In genomic region chr7:20307119-20307518, GRCh38 we compare ENCODE assay signal across 8 cellular contexts. TPM values are rescaled to one million over a fixed set of nuclear protein-coding genes. Genes with fewer than 3 reads are reported as not detected.
DNase-seq lines count a peak whose midpoint lies in the region; ATAC-seq and TF ChIP-seq lines count a peak whose summit lies in the region.

No MANE protein-coding gene starts in this region.

- TF ChIP-seq CTCF in GM20000 (IDR thresholded peaks at IDR 0.05; ENCODE audit: extremely low read depth, missing control alignments) (no peak), brain (conservative IDR thresholded peaks at IDR 0.05) (no peak)

- peak overlapping the region; percentile 6 to 80 (median 52) for H3K27ac Mint-ChIP-seq in brain

- peaks cover 0 to 9% (median 0%) of the 10 kb centered on the region in 5 experiments for H3K9me3 Mint-ChIP-seq in brain

- peaks cover 7% of the 10 kb centered on the region for H3K27me3 Mint-ChIP-seq in brain

- H3K4me1 Mint-ChIP-seq in brain, result peaks cover 34% of the 10 kb centered on the region

- in situ Hi-C loops in ACHN (cut with HindIII; ENCODE audit: low pct_ligation_motif_present, low pct_unique_long_range_greater_than_20kb, low sequenced_read_pairs), result loop anchor here (25.0 kb wide), 1 partner anchor 95 kb away; the partner anchor contains the start of gene MACC1

- H3K4me3 Mint-ChIP-seq in brain, result peak overlapping the region in 4 of 5 experiments; percentile 47 to 65 (median 56)

- peak; percentile 61 for ATAC-seq in HG03457 (IDR thresholded peaks at IDR 0.05; ENCODE audit: unreplicated experiment)

- DNase-seq in ACHN, result peak; percentile 21
- DNase-seq in GM20000 (ENCODE audit: low spot score), result peak; percentile 35
- no peak for DNase-seq in NCI-H2081 (lab: John Stamatoyannopoulos, UW)
- no peak for DNase-seq in SHP77 treated with DMSO at 0.1 percent for 48 hours (lab: John Stamatoyannopoulos, UW)
- DNase-seq in NCI-H187 treated with DMSO at 0.1 percent for 48 hours (lab: John Stamatoyannopoulos, UW), result no peak
- DNase-seq in T-helper 1 cell, result no peak

- H3K36me3 Mint-ChIP-seq in brain, result no peaks in the 10 kb centered on the region

RNA-seq across cellular contexts. Expression of gene ITGB8, which starts 23.6 kb away (rescaled TPM):
- 2.7 TPM for polyA plus RNA-seq in brain (ENCODE audit: insufficient read depth, low read depth, low replicate concordance)

Comparison
In these comparisons a context has a peak if more than half of its experiments do, and no peak if none do; other contexts are left out.
1. DNase-seq: peak in ACHN (single experiment) and GM20000 (single experiment); none in NCI-H2081 (0 of 2), SHP77 treated with DMSO at 0.1 percent for 48 hours (single experiment), NCI-H187 treated with DMSO at 0.1 percent for 48 hours (single experiment) and T-helper 1 cell (0 of 5).